Comparison of ENCODE assay signal across 25 cellular contexts in genomic region chr2:35708411-35708810, GRCh38.
"Had no signal": no experiment of that assay in that cellular context is flagged by ENCODE, and none has a peak within 500 bp of the region (broad histone marks: within the 10 kb centered on the region; RNA-seq: fewer than 3 reads in every experiment).

No MANE protein-coding gene starts in this region.

- DNase-seq: activated CD4-positive, alpha-beta memory T cell treated with anti-CD3 and anti-CD28 coated beads for 36 hours; activated CD4-positive, alpha-beta T cell treated with anti-CD3 and anti-CD28 coated beads for 36 hours; activated CD4-positive, alpha-beta T cell treated with anti-CD3 and anti-CD28 coated beads, Interleukin-2, amount 10 ng/mL, durations not matched to agents 24 days and 14 days; activated CD4-positive, CD25-positive, alpha-beta regulatory T cell; activated CD4-positive, CD25-positive, alpha-beta regulatory T cell treated with anti-CD3 and anti-CD28 coated beads, Interleukin-2, amount 50 U/mL, for 72 hours; activated CD8-positive, alpha-beta memory T cell treated with anti-CD3 and anti-CD28 coated beads, Interleukin-2, amount 10 ng/mL, durations not matched to agents 7 days and 5 days; activated CD8-positive, alpha-beta memory T cell treated with anti-CD3 and anti-CD28 coated beads, Interleukin-2, amount 50 U/mL, for 4 hours; activated CD8-positive, alpha-beta T cell treated with anti-CD3 and anti-CD28 coated beads, Interleukin-2, amount 10 ng/mL, durations not matched to agents 7 days and 5 days; activated effector memory CD4-positive, alpha-beta T cell treated with anti-CD3 and anti-CD28 coated beads, Interleukin-2, amount 50 U/mL, for 16 hours; activated naive CD4-positive, alpha-beta T cell treated with anti-CD3 and anti-CD28 coated beads for 36 hours; activated naive CD8-positive, alpha-beta T cell treated with anti-CD3 and anti-CD28 coated beads for 36 hours; activated naive CD8-positive, alpha-beta T cell treated with anti-CD3 and anti-CD28 coated beads, Interleukin-2, amount 50 U/mL, for 24 hours; activated T-cell treated with anti-CD3 and anti-CD28 coated beads, Interleukin-2, amount 50 U/mL, for 1 hour; activated T-cell treated with anti-CD3 and anti-CD28 coated beads, Interleukin-2, amount 50 U/mL, for 48 hours; cortex of kidney; dermis blood vessel endothelial cell; effector CD4-positive, alpha-beta T cell; effector memory CD8-positive, alpha-beta T cell; erythroblast; foreskin keratinocyte; gastrocnemius medialis; glutamatergic neuron; T-helper 2 cell had no signal

- H3K9me3 ChIP-seq: ascending aorta, esophagus muscularis mucosa, gastrocnemius medialis had no signal

- H3K27ac ChIP-seq: ascending aorta, esophagus muscularis mucosa, foreskin keratinocyte, gastrocnemius medialis had no signal

- H3K36me3 ChIP-seq: ascending aorta, esophagus muscularis mucosa, gastrocnemius medialis had no signal

- H3K27me3 ChIP-seq: ascending aorta, esophagus muscularis mucosa, foreskin keratinocyte, gastrocnemius medialis had no signal

- H3K4me1 ChIP-seq: ascending aorta, esophagus muscularis mucosa, foreskin keratinocyte, gastrocnemius medialis had no signal

- H3K4me3 ChIP-seq: ascending aorta, esophagus muscularis mucosa, gastrocnemius medialis had no signal

- ATAC-seq: activated CD4-positive, alpha-beta T cell treated with anti-CD3 and anti-CD28 coated beads for 36 hours; activated CD8-positive, alpha-beta memory T cell treated with anti-CD3 and anti-CD28 coated beads, Interleukin-2, amount 10 ng/mL, durations not matched to agents 7 days and 5 days; activated CD8-positive, alpha-beta T cell treated with anti-CD3 and anti-CD28 coated beads, Interleukin-2, amount 10 ng/mL, durations not matched to agents 7 days and 5 days; activated naive CD8-positive, alpha-beta T cell treated with anti-CD3 and anti-CD28 coated beads, Interleukin-2, amount 50 U/mL, for 24 hours; effector memory CD8-positive, alpha-beta T cell; foreskin keratinocyte; gastrocnemius medialis had no signal
